In the genomic region with DNA sequence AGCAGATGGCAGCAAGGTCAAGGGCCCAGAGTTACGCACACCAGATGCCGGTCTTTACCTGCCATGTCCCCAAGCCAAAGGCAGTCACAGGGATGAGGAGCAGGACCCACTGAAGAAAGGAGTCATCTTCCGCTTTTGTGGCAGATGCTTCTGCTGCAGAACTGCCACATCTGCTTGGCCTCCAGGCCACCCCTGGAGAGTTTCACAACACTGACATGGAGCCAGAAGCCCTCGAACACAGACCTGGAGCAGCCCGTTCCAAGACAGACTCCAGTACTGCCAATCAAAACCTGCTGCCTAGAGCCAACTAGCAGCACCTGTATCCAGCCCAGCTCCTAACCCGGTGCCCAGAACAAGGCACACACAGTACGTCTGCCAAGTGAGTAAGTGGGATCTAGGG, we compare ENCODE assay signal across 14 cellular contexts. TPM values are rescaled to one million over a fixed set of nuclear protein-coding genes. Genes with fewer than 3 reads are reported as not detected.
DNase-seq lines count a peak whose midpoint lies in the region; ATAC-seq, FAIRE-seq and TF ChIP-seq lines count a peak whose summit lies in the region.
"Had no signal": no experiment of that assay in that cellular context is flagged by ENCODE, and none has a peak within 500 bp of the region (broad histone marks: within the 10 kb centered on the region; RNA-seq: fewer than 3 reads in every experiment).

No MANE protein-coding gene starts in this region.

- H3K9me3 ChIP-seq in right atrium auricular region (no peaks in the 10 kb centered on the region), OCI-LY1 (ENCODE audit: low read length) (no peaks in the 10 kb centered on the region)
- H3K9me3 ChIP-seq: HAP-1 had no signal

- H3K36me3 ChIP-seq in right atrium auricular region (peaks cover 44% of the 10 kb centered on the region), OCI-LY1 (ENCODE audit: insufficient read depth, low read length) (peaks cover 61% of the 10 kb centered on the region)

- peak overlapping the region; percentile 32 for H3K27ac Mint-ChIP-seq in chondrocyte (ENCODE audit: unreplicated experiment)
- H3K27ac Mint-ChIP-seq in type B pancreatic cell, result peak overlapping the region; percentile 34

- no peaks in the 10 kb centered on the region for H3K9me2 ChIP-seq in OCI-LY1 (ENCODE audit: low read depth, low read length)

- FAIRE-seq in GM12891 (lab: Jason Lieb, UNC), result no peak
- FAIRE-seq: frontal cortex had no signal

- no peak overlapping the region for H2AFZ ChIP-seq in OCI-LY1 (ENCODE audit: low read length)

- no peak overlapping the region for H3K4me3 ChIP-seq in right atrium auricular region
- H3K4me3 ChIP-seq in OCI-LY1 (ENCODE audit: low read depth, low read length, poor library complexity, severe bottlenecking), result peak overlapping the region; percentile 90
- H3K4me3 ChIP-seq: lung had no signal

- H3K79me2 ChIP-seq in OCI-LY1 (ENCODE audit: insufficient read depth, low read length), result no peaks in the 10 kb centered on the region; the same call in 1 of the 2 replicates

- H3K9me3 Mint-ChIP-seq in chondrocyte (ENCODE audit: low read depth) (no peaks in the 10 kb centered on the region), type B pancreatic cell (no peaks in the 10 kb centered on the region)

- no peak; the same call in 1 of the 2 replicates for TF ChIP-seq POLR2A in GM12891 (IDR thresholded peaks at IDR 0.05; ENCODE audit: low read depth, low read length)

- H3K9ac ChIP-seq in OCI-LY1 (ENCODE audit: low read length), result no peak overlapping the region; the same call in 1 of the 2 replicates

- TF ChIP-seq CTCF in right atrium auricular region (IDR thresholded peaks at IDR 0.05) (no peak), OCI-LY1 (IDR thresholded peaks at IDR 0.05; ENCODE audit: low read length) (no peak), chondrocyte (IDR thresholded peaks at IDR 0.05) (no peak), type B pancreatic cell (conservative IDR thresholded peaks at IDR 0.05) (no peak)

- H3K27ac ChIP-seq in right atrium auricular region (no peak overlapping the region), OCI-LY1 (ENCODE audit: low read depth, low read length, poor library complexity, severe bottlenecking) (peak overlapping the region; percentile 13)
- H3K27ac ChIP-seq: cardiac muscle cell had no signal

- peaks cover 15% of the 10 kb centered on the region for H3K36me3 Mint-ChIP-seq in chondrocyte (ENCODE audit: low read depth)
- H3K36me3 Mint-ChIP-seq in type B pancreatic cell, result peaks cover 12% of the 10 kb centered on the region

- H4K20me1 ChIP-seq in OCI-LY1 (ENCODE audit: insufficient read depth, low read length), result no peaks in the 10 kb centered on the region

- intact Hi-C loops in Right ventricle myocardium superior (cut with DNase I), result no loop called here

- H3K27me3 ChIP-seq in right atrium auricular region, result no peaks in the 10 kb centered on the region
- no peaks in the 10 kb centered on the region for H3K27me3 ChIP-seq in OCI-LY1 (ENCODE audit: insufficient read depth, low read length)
- H3K27me3 ChIP-seq: cardiac muscle cell had no signal

- peak; percentile 6 for DNase-seq in Right ventricle myocardium superior
- no peak for DNase-seq in right atrium auricular region (ENCODE audit: low spot score)
- DNase-seq in chondrocyte (ENCODE audit: low spot score), result no peak
- DNase-seq in type B pancreatic cell (ENCODE audit: extremely low spot score, unreplicated experiment), result no peak
- no peak for DNase-seq in GM12891 (ENCODE audit: insufficient read length, low spot score)
- DNase-seq in RPMI8226, result no peak
- DNase-seq: activated CD4-positive, CD25-positive, alpha-beta regulatory T cell; NCI-H510A treated with DMSO at 0.1 percent for 48 hours had no signal

- H3K4me1 ChIP-seq in right atrium auricular region, result peaks cover 0 to 27% of the 10 kb centered on the region in 2 donors
- peaks cover 38% of the 10 kb centered on the region for H3K4me1 ChIP-seq in OCI-LY1 (ENCODE audit: insufficient read depth, low read length, severe bottlenecking)

- H3K4me2 ChIP-seq in OCI-LY1 (ENCODE audit: low read length), result peak overlapping the region; percentile 91

- peaks cover 36% of the 10 kb centered on the region for H3K4me1 Mint-ChIP-seq in chondrocyte (ENCODE audit: low read depth)
- peaks cover 10% of the 10 kb centered on the region for H3K4me1 Mint-ChIP-seq in type B pancreatic cell (ENCODE audit: unreplicated experiment)

- H3K27me3 Mint-ChIP-seq in chondrocyte (ENCODE audit: low read depth) (no peaks in the 10 kb centered on the region), type B pancreatic cell (no peaks in the 10 kb centered on the region)

- H3F3A ChIP-seq in OCI-LY1 (ENCODE audit: insufficient read depth, low read length), result peaks cover 26% of the 10 kb centered on the region

- ATAC-seq in Right ventricle myocardium superior (ENCODE audit: poor library complexity) (no peak), HG03045 (IDR thresholded peaks at IDR 0.05; ENCODE audit: unreplicated experiment) (no peak)

- H3K4me3 Mint-ChIP-seq in chondrocyte (ENCODE audit: unreplicated experiment) (peak overlapping the region; percentile 85), type B pancreatic cell (peak overlapping the region; percentile 93)

TF ChIP-seq in GM12891, 5 proteins besides CTCF, POLR2A, EP300 and RAD21:
- no peak for TF ChIP-seq POU2F2 (IDR thresholded peaks at IDR 0.05; ENCODE audit: low read depth, low read length)
- no peak for TF ChIP-seq PAX5 (IDR thresholded peaks at IDR 0.05; ENCODE audit: insufficient read depth, low read length, severe bottlenecking)
- no peak for TF ChIP-seq SPI1 (IDR thresholded peaks at IDR 0.05; ENCODE audit: low read depth, low read length)
- TF ChIP-seq TAF1 (IDR thresholded peaks at IDR 0.05; ENCODE audit: low read depth, low read length), result no peak
- TF ChIP-seq POLR2AphosphoS5 (IDR thresholded peaks at IDR 0.05; ENCODE audit: low read depth, low read length), result no peak

RNA-seq across cellular contexts. Expression of gene SURF1, which starts 1.5 kb away (rescaled TPM):
- total RNA-seq in Right ventricle myocardium superior, result 55.4 TPM
- 10 to 100 TPM; 41.5 to 58.6 TPM for total RNA-seq in right atrium auricular region
- total RNA-seq in chondrocyte, result 27.2 to 31.3 TPM (median 31.0 TPM) in 3 replicates
- 40.8 and 46.9 TPM in 2 replicates for total RNA-seq in type B pancreatic cell (ENCODE audit: low replicate concordance)
- polyA plus RNA-seq in GM12891 (2012; ENCODE audit: low read depth, missing spikeins), result 30.5 TPM

RNA-seq across cellular contexts. Expression of gene SURF2, which starts 1.6 kb away (rescaled TPM):
- total RNA-seq in Right ventricle myocardium superior (14.0 TPM), right atrium auricular region (10 to 100 TPM; 18.1 to 45.9 TPM), chondrocyte (12.5 to 13.3 TPM (median 13.2 TPM) in 3 replicates), type B pancreatic cell (ENCODE audit: low replicate concordance) (21.3 and 23.5 TPM in 2 replicates)
- polyA plus RNA-seq in GM12891 (2012; ENCODE audit: low read depth, missing spikeins), result 25.9 TPM

RNA-seq across cellular contexts. Expression of gene RPL7A, which starts 6.7 kb away (rescaled TPM):
- total RNA-seq in Right ventricle myocardium superior (834 TPM), right atrium auricular region (1,000 to 10,000 TPM in 1 of 2 donors, 100 to 1,000 TPM in 1; 739 to 1,208 TPM), chondrocyte (1,095 to 1,183 TPM (median 1,126 TPM) in 3 replicates), type B pancreatic cell (ENCODE audit: low replicate concordance) (2,442 and 2,715 TPM in 2 replicates)
- polyA plus RNA-seq in GM12891 (2012; ENCODE audit: low read depth, missing spikeins), result 4,358 TPM

RNA-seq across cellular contexts. Expression of gene MED22, which starts 6.8 kb away (rescaled TPM):
- total RNA-seq in Right ventricle myocardium superior (19.2 TPM), right atrium auricular region (10 to 100 TPM; 15.1 to 24.6 TPM), chondrocyte (24.6 to 27.8 TPM (median 26.0 TPM) in 3 replicates), type B pancreatic cell (ENCODE audit: low replicate concordance) (34.0 and 38.2 TPM in 2 replicates)
- 18.4 TPM for polyA plus RNA-seq in GM12891 (2012; ENCODE audit: low read depth, missing spikeins)

RNA-seq across cellular contexts. Expression of gene SURF6, which starts 18.8 kb away (rescaled TPM):
- total RNA-seq in Right ventricle myocardium superior, result 11.1 TPM
- total RNA-seq in right atrium auricular region, result 10 to 100 TPM in 1 of 2 donors, 1 to 10 TPM in 1; 8.2 to 13.6 TPM
- 14.6 to 16.0 TPM (median 15.1 TPM) in 3 replicates for total RNA-seq in chondrocyte
- total RNA-seq in type B pancreatic cell (ENCODE audit: low replicate concordance), result 24.9 and 26.5 TPM in 2 replicates
- polyA plus RNA-seq in GM12891 (2012; ENCODE audit: low read depth, missing spikeins), result 16.1 TPM
